9 cellular contexts compared by ENCODE assay signal in the genomic region with DNA sequence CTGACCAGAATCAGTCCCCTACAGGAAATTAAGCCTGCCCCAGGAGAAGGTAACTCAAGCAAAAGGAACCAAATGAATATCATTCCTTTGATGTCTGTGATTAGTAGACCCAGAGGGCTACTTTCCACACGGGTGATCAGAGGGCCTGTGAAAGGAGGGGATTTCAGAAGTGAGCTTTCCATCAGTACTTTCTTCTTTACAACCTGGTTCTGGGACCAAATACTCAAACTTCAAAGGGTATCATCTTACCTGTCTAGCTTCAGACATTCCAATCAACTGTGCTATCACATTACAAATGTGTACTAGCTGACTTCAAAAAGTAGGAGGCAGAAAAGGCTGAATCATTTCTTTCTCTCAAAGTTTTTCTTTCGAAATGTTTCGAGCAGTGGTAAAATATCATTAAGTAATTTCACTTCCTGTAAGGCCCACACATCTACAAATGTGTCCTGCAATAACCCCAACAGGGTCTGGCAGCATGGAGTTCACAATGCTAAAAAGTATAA. TPM values are rescaled to one million over a fixed set of nuclear protein-coding genes. Genes with fewer than 3 reads are reported as not detected.
DNase-seq lines count a peak whose midpoint lies in the region; ATAC-seq and TF ChIP-seq lines count a peak whose summit lies in the region.
"Had no signal": no experiment of that assay in that cellular context is flagged by ENCODE, and none has a peak within 500 bp of the region (broad histone marks: within the 10 kb centered on the region; RNA-seq: fewer than 3 reads in every experiment).

No MANE protein-coding gene starts in this region.

- DNase-seq in activated T-cell treated with anti-CD3 and anti-CD28 coated beads, Interleukin-2, amount 50 U/mL, for 24 hours, result no peak
- DNase-seq in activated T-cell treated with anti-CD3 and anti-CD28 coated beads, Interleukin-2, amount 50 U/mL, for 48 hours, result no peak
- DNase-seq in RWPE1 (ENCODE audit: low spot score), result peak; percentile 9
- no peak for DNase-seq in left cardiac atrium
- no peak for DNase-seq in posterior vena cava (ENCODE audit: low spot score)
- DNase-seq in activated CD8-positive, alpha-beta memory T cell treated with anti-CD3 and anti-CD28 coated beads, Interleukin-2, amount 50 U/mL, for 48 hours, result no peak
- no peak for DNase-seq in NCI-H2029 (lab: John Stamatoyannopoulos, UW)
- DNase-seq: DND-41 had no signal

- TF ChIP-seq CTCF in RWPE1 (conservative IDR thresholded peaks at IDR 0.05; ENCODE audit: low read depth), result no peak

- intact Hi-C loops in left cardiac atrium (cut with DNase I) (no loop called here), posterior vena cava (cut with DNase I) (no loop called here)

- POLR2A ChIA-PET in RWPE1 (lab: Yijun Ruan, JAX; ENCODE audit: low non-redundant PET), result no interaction called here

- H3K27ac Mint-ChIP-seq in activated T-cell treated with anti-CD3 and anti-CD28 coated beads, Interleukin-2, amount 50 U/mL, for 24 hours, result peak overlapping the region; percentile 92

- ATAC-seq in HG02973 (IDR thresholded peaks at IDR 0.05; ENCODE audit: unreplicated experiment) (peak; percentile 70), left cardiac atrium (peak; percentile 50 to 64)

- H3K4me3 Mint-ChIP-seq in activated T-cell treated with anti-CD3 and anti-CD28 coated beads, Interleukin-2, amount 50 U/mL, for 24 hours, result peak overlapping the region; percentile 20

- H3K9me3 Mint-ChIP-seq in activated T-cell treated with anti-CD3 and anti-CD28 coated beads, Interleukin-2, amount 50 U/mL, for 24 hours, result no peaks in the 10 kb centered on the region

- H3K36me3 Mint-ChIP-seq in activated T-cell treated with anti-CD3 and anti-CD28 coated beads, Interleukin-2, amount 50 U/mL, for 24 hours (ENCODE audit: low read depth), result peaks cover 14% of the 10 kb centered on the region

- H3K4me1 Mint-ChIP-seq in activated T-cell treated with anti-CD3 and anti-CD28 coated beads, Interleukin-2, amount 50 U/mL, for 24 hours (ENCODE audit: low read depth), result peaks cover 73% of the 10 kb centered on the region

- peak overlapping the region; percentile 70 for H3K27ac ChIP-seq in RWPE1

- peaks cover 6% of the 10 kb centered on the region for H3K27me3 Mint-ChIP-seq in activated T-cell treated with anti-CD3 and anti-CD28 coated beads, Interleukin-2, amount 50 U/mL, for 24 hours

- CTCF ChIA-PET in RWPE1 (lab: Yijun Ruan, JAX), result no interaction called here

RNA-seq across cellular contexts. Expression of a gene that starts 23.9 kb away (rescaled TPM):
- total RNA-seq in left cardiac atrium (10 to 100 TPM; 34.8 to 69.2 TPM), posterior vena cava (10 to 100 TPM; 45.3 to 62.7 TPM)
